ENCODE assay signal across 11 cellular contexts in genomic region chr3:124813541-124813940, GRCh38.
DNase-seq lines count a peak whose midpoint lies in the region; ATAC-seq and TF ChIP-seq lines count a peak whose summit lies in the region.
"Had no signal": no experiment of that assay in that cellular context is flagged by ENCODE, and none has a peak within 500 bp of the region (broad histone marks: within the 10 kb centered on the region; RNA-seq: fewer than 3 reads in every experiment).

No MANE protein-coding gene starts in this region.

- peak overlapping the region; percentile 5 to 93 (median 80) for H3K27ac ChIP-seq in heart left ventricle
- H3K27ac ChIP-seq in fibroblast of lung (ENCODE audit: insufficient read depth, low read length): peak overlapping the region; percentile 79
- H3K27ac ChIP-seq in uterus: peak overlapping the region; percentile 82 to 87

- H3K36me3 ChIP-seq in heart left ventricle (peaks cover 0 to 54% (median 28%) of the 10 kb centered on the region in 9 donors), fibroblast of lung (ENCODE audit: control insufficient read depth, insufficient read depth, low read length) (peaks cover 3% of the 10 kb centered on the region), uterus (no peaks in the 10 kb centered on the region)

- H3K9me3 ChIP-seq in heart left ventricle (no peaks in the 10 kb centered on the region), fibroblast of lung (ENCODE audit: control insufficient read depth, insufficient read depth, low read depth, low read length) (no peaks in the 10 kb centered on the region), uterus (no peaks in the 10 kb centered on the region)

- peaks cover 5% of the 10 kb centered on the region for H3K4me1 Mint-ChIP-seq in progenitor cell of endocrine pancreas (ENCODE audit: low read depth)

- no peaks in the 10 kb centered on the region for H3K27me3 Mint-ChIP-seq in progenitor cell of endocrine pancreas

- H3K4me1 ChIP-seq in heart left ventricle (peaks cover 0 to 62% (median 38%) of the 10 kb centered on the region in 12 donors), fibroblast of lung (ENCODE audit: control insufficient read depth, extremely low read depth, insufficient read depth, low read length) (peaks cover 24% of the 10 kb centered on the region), uterus (peaks cover 5 to 31% of the 10 kb centered on the region in 2 donors)

- H3K4me3 Mint-ChIP-seq in progenitor cell of endocrine pancreas (ENCODE audit: low read depth): no peak overlapping the region
- H3K4me3 Mint-ChIP-seq: effector memory CD8-positive, alpha-beta T cell had no signal

- ATAC-seq in heart left ventricle (no peak), left cardiac atrium (no peak)
- ATAC-seq: effector memory CD8-positive, alpha-beta T cell had no signal

- intact Hi-C loops in heart left ventricle (cut with DNase I) (loop anchor here in 2 of 10 donors (5.0 kb wide), 2 partner anchors 36 to 41 kb away; no protein-coding TSS in a partner anchor), left cardiac atrium (cut with DNase I) (loop anchor here in 1 of 2 donors (5.0 kb wide), 1 partner anchor 36 kb away; no protein-coding TSS in a partner anchor), uterus (cut with DNase I; ENCODE audit: low total_unique reads) (no loop called here)

- no peaks in the 10 kb centered on the region for H3K79me2 ChIP-seq in fibroblast of lung (ENCODE audit: control insufficient read depth, insufficient read depth, low read length)

- H3K4me3 ChIP-seq in heart left ventricle (no peak overlapping the region), fibroblast of lung (replicated peaks in 1 of 4; ENCODE audit: control extremely low read depth in 1 of 4, insufficient read depth in 1 of 4, low read depth in 3 of 4, low read length in 4 of 4) (no peak overlapping the region), uterus (no peak overlapping the region)

- H3K36me3 Mint-ChIP-seq in progenitor cell of endocrine pancreas (ENCODE audit: insufficient read depth): peaks cover 11% of the 10 kb centered on the region

- no peak for TF ChIP-seq CTCF in heart left ventricle (IDR thresholded peaks at IDR 0.05)
- no peak for TF ChIP-seq CTCF in fibroblast of lung (conservative IDR thresholded peaks at IDR 0.05 in 1 of 2, IDR thresholded peaks at IDR 0.05 in 1 of 2; ENCODE audit: low read depth in 1 of 2, low read length in 2 of 2)
- TF ChIP-seq CTCF in progenitor cell of endocrine pancreas (IDR thresholded peaks at IDR 0.05; ENCODE audit: unreplicated experiment): no peak
- TF ChIP-seq CTCF in uterus (IDR thresholded peaks at IDR 0.05): no peak

- DNase-seq in heart left ventricle (no peak), left cardiac atrium (no peak), fibroblast of lung (ENCODE audit: low read depth in 2 of 2) (no peak), progenitor cell of endocrine pancreas (ENCODE audit: low spot score, unreplicated experiment) (no peak), uterus (no peak), OCI-M1 (lab: John Stamatoyannopoulos, UW) (no peak), glomerular visceral epithelial cell (ENCODE audit: extremely low spot score) (no peak), SW 1271 (lab: John Stamatoyannopoulos, UW) (no peak)
- DNase-seq: activated T-cell treated with anti-CD3 and anti-CD28 coated beads for 4 hours; effector memory CD8-positive, alpha-beta T cell; NCI-H1930 had no signal

- peak overlapping the region; percentile 71 for H3K27ac Mint-ChIP-seq in progenitor cell of endocrine pancreas
- H3K27ac Mint-ChIP-seq: effector memory CD8-positive, alpha-beta T cell had no signal

- H3K27me3 ChIP-seq in heart left ventricle: no peaks in the 10 kb centered on the region
- no peaks in the 10 kb centered on the region for H3K27me3 ChIP-seq in fibroblast of lung (ENCODE audit: control insufficient read depth, insufficient read depth, low read length)
- no peaks in the 10 kb centered on the region for H3K27me3 ChIP-seq in uterus

- TF ChIP-seq POLR2A in heart left ventricle (IDR thresholded peaks at IDR 0.05) (no peak), uterus (IDR thresholded peaks at IDR 0.05) (no peak)

- no peaks in the 10 kb centered on the region for H4K20me1 ChIP-seq in fibroblast of lung (ENCODE audit: control insufficient read depth, extremely low read depth, insufficient read depth, low read length)

- H3K9ac ChIP-seq in fibroblast of lung (ENCODE audit: insufficient read depth, low read length): no peak overlapping the region

- no peaks in the 10 kb centered on the region for H3K9me3 Mint-ChIP-seq in progenitor cell of endocrine pancreas (ENCODE audit: low read depth)
- H3K9me3 Mint-ChIP-seq: effector memory CD8-positive, alpha-beta T cell had no signal

- H3K4me2 ChIP-seq in fibroblast of lung (ENCODE audit: extremely low read depth, insufficient read depth, low read length): peak overlapping the region; percentile 21

- no peak overlapping the region for H2AFZ ChIP-seq in fibroblast of lung (ENCODE audit: low read length)
